ENCODE assay signal across 2 cellular contexts in genomic region chr2:200750323-200750910, GRCh38.
TF ChIP-seq lines count a peak whose summit lies in the region.

No MANE protein-coding gene starts in this region.

TF ChIP-seq in HepG2, 621 proteins besides CTCF, POLR2A, EP300 and RAD21 (continued from another document):
- TF ChIP-seq FOXO4 (CRISPR knock-in tag; conservative IDR thresholded peaks at IDR 0.05) (0 out of 2 replicates have a peak, but pooled peaks have one; percentile 13), ARNTL (CRISPR knock-in tag; IDR thresholded peaks at IDR 0.05) (no peak)

TF ChIP-seq in endothelial cell of umbilical vein, 7 proteins besides CTCF, POLR2A, EP300 and RAD21 (continued from another document):
- TF ChIP-seq FOS (IDR thresholded peaks at IDR 0.05; ENCODE audit: borderline replicate concordance, insufficient read depth, low read length) = no peak
- TF ChIP-seq POLR2AphosphoS5 (IDR thresholded peaks at IDR 0.05; ENCODE audit: insufficient read depth, low read depth, low read length) = no peak
- no peak for TF ChIP-seq MAX (IDR thresholded peaks at IDR 0.05; ENCODE audit: insufficient read depth, insufficient read length)
- TF ChIP-seq JUN (IDR thresholded peaks at IDR 0.05; ENCODE audit: borderline replicate concordance, insufficient read depth, insufficient read length, low read depth) = no peak
TF ChIP-seq in endothelial cell of umbilical vein: peak in this region for 0.
